18 cellular contexts compared by ENCODE assay signal in the genomic region with DNA sequence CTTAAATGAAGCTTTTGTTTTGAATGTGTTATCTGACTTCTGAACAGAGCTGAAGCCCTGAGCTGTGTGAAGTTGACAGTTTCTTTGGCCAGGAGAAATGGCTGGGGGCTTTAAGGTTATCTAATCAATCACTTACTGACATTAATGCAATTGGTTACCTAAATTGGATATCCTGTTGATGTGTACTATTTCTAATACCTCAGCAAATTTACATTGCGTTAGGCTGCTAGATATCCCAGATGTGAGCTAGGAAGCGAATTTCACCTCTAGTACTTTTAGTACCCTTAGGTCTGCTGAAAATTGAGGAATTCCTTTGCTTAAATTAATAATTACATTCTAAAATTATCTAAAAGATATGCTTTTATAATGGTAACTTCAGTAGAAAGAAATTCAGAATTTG.
DNase-seq lines count a peak whose midpoint lies in the region; ATAC-seq, FAIRE-seq and TF ChIP-seq lines count a peak whose summit lies in the region.
"Had no signal": no experiment of that assay in that cellular context is flagged by ENCODE, and none has a peak within 500 bp of the region (broad histone marks: within the 10 kb centered on the region; RNA-seq: fewer than 3 reads in every experiment).

No MANE protein-coding gene starts in this region.

- CTCF ChIA-PET in A549 (lab: Yijun Ruan, JAX): interaction anchor here (1.7 kb wide), 1 partner anchor 158 kb away, joined by 5 read pairs; no protein-coding TSS in a partner anchor

- intact Hi-C loops in breast epithelium (cut with DNase I; ENCODE audit: low total_unique reads): no loop called here

- no peak overlapping the region for H2AFZ ChIP-seq in trophoblast cell (ENCODE audit: insufficient read depth, low read length, poor library complexity)

- peaks cover 0 to 2% of the 10 kb centered on the region in 2 experiments for H3K36me3 ChIP-seq in trophoblast cell (ENCODE audit: control insufficient read depth in 1 of 2, insufficient read depth in 2 of 2, low read length in 2 of 2)
- no peaks in the 10 kb centered on the region for H3K36me3 ChIP-seq in breast epithelium

- TF ChIP-seq POLR2A in A549 (IDR thresholded peaks at IDR 0.05; ENCODE audit: low read length): no peak
- no peak for TF ChIP-seq POLR2A in GM12892 (IDR thresholded peaks at IDR 0.05; ENCODE audit: low read depth, low read length)
- no peak for TF ChIP-seq POLR2A in breast epithelium (IDR thresholded peaks at IDR 0.05)

- no peak overlapping the region for H4K8ac ChIP-seq in trophoblast cell (ENCODE audit: low read depth, low read length)

- POLR2A ChIA-PET in A549 (lab: Yijun Ruan, JAX): no interaction called here

- H3K23ac ChIP-seq in trophoblast cell (ENCODE audit: low read length): no peak overlapping the region

- H2BK5ac ChIP-seq in trophoblast cell (ENCODE audit: low read depth, low read length, poor library complexity): no peak overlapping the region

- no peak overlapping the region for H3K27ac ChIP-seq in A549
- peak overlapping the region; percentile 58 for H3K27ac ChIP-seq in trophoblast cell (ENCODE audit: low read depth, low read length)
- no peak overlapping the region for H3K27ac ChIP-seq in breast epithelium

- no peak overlapping the region for H4K91ac ChIP-seq in trophoblast cell (ENCODE audit: low read depth, low read length)

- FAIRE-seq in A549 (lab: Jason Lieb, UNC) (no peak), GM12892 (lab: Jason Lieb, UNC) (peak; percentile 46)
- FAIRE-seq: D721Med had no signal

- no peak overlapping the region for H2BK120ac ChIP-seq in trophoblast cell (ENCODE audit: insufficient read depth, low read length, poor library complexity)

- no peak for ATAC-seq in A549
- ATAC-seq in GM18907 (IDR thresholded peaks at IDR 0.05; ENCODE audit: unreplicated experiment): no peak
- no peak for ATAC-seq in GM19351 (IDR thresholded peaks at IDR 0.05; ENCODE audit: unreplicated experiment)

- TF ChIP-seq CTCF in A549 (IDR thresholded peaks at IDR 0.05): no peak
- no peak for TF ChIP-seq CTCF in breast epithelium (IDR thresholded peaks at IDR 0.05)

- no peak overlapping the region for H2BK12ac ChIP-seq in trophoblast cell (ENCODE audit: low read length)

- H3K4me3 ChIP-seq in A549 (no peak overlapping the region), trophoblast cell (ENCODE audit: low read depth, low read length) (no peak overlapping the region), breast epithelium (no peak overlapping the region)

- H3K14ac ChIP-seq in trophoblast cell (ENCODE audit: low read length): no peak overlapping the region

- H3K18ac ChIP-seq in trophoblast cell (ENCODE audit: low read length): no peak overlapping the region

- no peak overlapping the region for H3K4ac ChIP-seq in trophoblast cell (ENCODE audit: low read depth, low read length)

- TF ChIP-seq RAD21 in A549 (conservative IDR thresholded peaks at IDR 0.05 in 1 of 2, IDR thresholded peaks at IDR 0.05 in 1 of 2): no peak

- H3K9me3 ChIP-seq in A549 (peaks cover 8% of the 10 kb centered on the region; the same call in 1 of the 3 replicates), trophoblast cell (ENCODE audit: insufficient read depth, low read depth, low read length) (no peaks in the 10 kb centered on the region), breast epithelium (no peaks in the 10 kb centered on the region)

- H4K12ac ChIP-seq in trophoblast cell (ENCODE audit: low read depth, low read length): no peak overlapping the region

- H3K4me1 ChIP-seq in A549: no peaks in the 10 kb centered on the region
- H3K4me1 ChIP-seq in trophoblast cell (ENCODE audit: control insufficient read depth in 1 of 2, insufficient read depth in 2 of 2, low read length in 2 of 2): peaks cover 2 to 3% of the 10 kb centered on the region in 2 experiments
- no peaks in the 10 kb centered on the region for H3K4me1 ChIP-seq in breast epithelium

- TF ChIP-seq EP300 in A549 (IDR thresholded peaks at IDR 0.05): no peak

- WGBS in A549 (ENCODE audit: missing lambda C conversion rate): 96% methylated on average over 2 of the region's 2 CpGs
- no CpG with 5 or more reads among the region's 2 CpGs for WGBS in trophoblast cell (ENCODE audit: extremely low coverage, insufficient coverage, insufficient read length)

- no peaks in the 10 kb centered on the region for H3K27me3 ChIP-seq in trophoblast cell (ENCODE audit: insufficient read depth, low read length)
- no peaks in the 10 kb centered on the region for H3K27me3 ChIP-seq in breast epithelium

- H3K9ac ChIP-seq in trophoblast cell (ENCODE audit: low read length): no peak overlapping the region

- H3K4me2 ChIP-seq in A549 (no peak overlapping the region), trophoblast cell (ENCODE audit: low read length) (no peak overlapping the region)

- H3K79me2 ChIP-seq in trophoblast cell (ENCODE audit: control insufficient read depth, insufficient read depth, low read length, poor library complexity): no peaks in the 10 kb centered on the region

- peaks cover 6% of the 10 kb centered on the region for H3K79me1 ChIP-seq in trophoblast cell (ENCODE audit: low read length)

- H2AK5ac ChIP-seq in trophoblast cell (ENCODE audit: low read length): no peak overlapping the region

- no peak for DNase-seq in A549 (ENCODE audit: low read depth in 1 of 2, low spot score in 1 of 2)
- DNase-seq in GM12892 (ENCODE audit: insufficient read length): no peak
- peak; percentile 88 for DNase-seq in NCI-H82 treated with DMSO at 0.1 percent for 48 hours (lab: John Stamatoyannopoulos, UW; ENCODE audit: unreplicated experiment)
- DNase-seq in trophoblast cell: no peak
- no peak for DNase-seq in breast epithelium (ENCODE audit: low spot score in 2 of 2)
- DNase-seq: C1 segment of cervical spinal cord; CD4-positive, alpha-beta T cell; DMS153; DMS79 treated with DMSO at 0.1 percent for 48 hours; EL; GF-D8; GOT3; H9; Kasumi-1; KBM-7 had no signal

TF ChIP-seq in A549, 52 proteins besides CTCF, POLR2A, EP300 and RAD21:
- TF ChIP-seq EHMT2 (IDR thresholded peaks at IDR 0.05; ENCODE audit: low read depth) (no peak), TP53 (CRISPR knock-in tag; IDR thresholded peaks at IDR 0.05) (no peak), MAFK (IDR thresholded peaks at IDR 0.05; ENCODE audit: partially characterized antibody) (peak; percentile 50), HES2 (IDR thresholded peaks at IDR 0.05) (no peak), FOSB (CRISPR knock-in tag; IDR thresholded peaks at IDR 0.05) (no peak)
